ENCODE assay signal across 9 cellular contexts in genomic region chr22:24985824-24986214, GRCh38. TPM values are rescaled to one million over a fixed set of nuclear protein-coding genes. Genes with fewer than 3 reads are reported as not detected.
DNase-seq lines count a peak whose midpoint lies in the region; ATAC-seq and TF ChIP-seq lines count a peak whose summit lies in the region.
"Had no signal": no experiment of that assay in that cellular context is flagged by ENCODE, and none has a peak within 500 bp of the region (broad histone marks: within the 10 kb centered on the region; RNA-seq: fewer than 3 reads in every experiment).

No MANE protein-coding gene starts in this region.

- H3K27me3 ChIP-seq in right lobe of liver (no peaks in the 10 kb centered on the region), upper lobe of left lung (no peaks in the 10 kb centered on the region)

- peak overlapping the region; percentile 65 for H3K27ac Mint-ChIP-seq in activated CD8-positive, alpha-beta memory T cell treated with anti-CD3 and anti-CD28 coated beads, Interleukin-2, amount 10 ng/mL, durations not matched to agents 7 days and 5 days

- no peak overlapping the region for H3K4me3 Mint-ChIP-seq in activated CD8-positive, alpha-beta memory T cell treated with anti-CD3 and anti-CD28 coated beads, Interleukin-2, amount 10 ng/mL, durations not matched to agents 7 days and 5 days

- no peak overlapping the region for H3K27ac ChIP-seq in right lobe of liver
- H3K27ac ChIP-seq in upper lobe of left lung, result peak overlapping the region; percentile 79 to 85 (median 81)
- H3K27ac ChIP-seq: KMS-11 had no signal

- no peaks in the 10 kb centered on the region for H3K36me3 ChIP-seq in right lobe of liver
- no peaks in the 10 kb centered on the region for H3K36me3 ChIP-seq in upper lobe of left lung

- no peaks in the 10 kb centered on the region for H3K9me3 Mint-ChIP-seq in activated CD8-positive, alpha-beta memory T cell treated with anti-CD3 and anti-CD28 coated beads, Interleukin-2, amount 10 ng/mL, durations not matched to agents 7 days and 5 days (ENCODE audit: low read depth)

- peaks cover 4% of the 10 kb centered on the region for H3K36me3 Mint-ChIP-seq in activated CD8-positive, alpha-beta memory T cell treated with anti-CD3 and anti-CD28 coated beads, Interleukin-2, amount 10 ng/mL, durations not matched to agents 7 days and 5 days

- peaks cover 58% of the 10 kb centered on the region for H3K27me3 Mint-ChIP-seq in activated CD8-positive, alpha-beta memory T cell treated with anti-CD3 and anti-CD28 coated beads, Interleukin-2, amount 10 ng/mL, durations not matched to agents 7 days and 5 days

- CTCF ChIA-PET in activated CD8-positive, alpha-beta memory T cell treated with anti-CD3 and anti-CD28 coated beads, Interleukin-2, amount 10 ng/mL, durations not matched to agents 7 days and 5 days (lab: Charles Lee), result interaction anchor here (1.4 to 3.0 kb wide), 2 partner anchors 41 to 62 kb away, joined by 4 to 7 read pairs; no protein-coding TSS in a partner anchor

- peaks cover 38% of the 10 kb centered on the region for H3K4me1 Mint-ChIP-seq in activated CD8-positive, alpha-beta memory T cell treated with anti-CD3 and anti-CD28 coated beads, Interleukin-2, amount 10 ng/mL, durations not matched to agents 7 days and 5 days

- TF ChIP-seq EP300 in upper lobe of left lung (IDR thresholded peaks at IDR 0.05), result peak in 2 of 4 donors; percentile 78 to 87

- no peak for TF ChIP-seq CTCF in right lobe of liver (IDR thresholded peaks at IDR 0.05)
- no peak for TF ChIP-seq CTCF in upper lobe of left lung (IDR thresholded peaks at IDR 0.05)

- H3K4me1 ChIP-seq in right lobe of liver, result peaks cover 0 to 25% (median 9%) of the 10 kb centered on the region in 4 donors
- peaks cover 42 to 54% (median 48%) of the 10 kb centered on the region in 4 donors for H3K4me1 ChIP-seq in upper lobe of left lung

- TF ChIP-seq POLR2A in right lobe of liver (IDR thresholded peaks at IDR 0.05), result no peak
- TF ChIP-seq POLR2A in upper lobe of left lung (IDR thresholded peaks at IDR 0.05), result peak in 1 of 4 donors; percentile 23

- no peak for DNase-seq in activated CD8-positive, alpha-beta memory T cell treated with anti-CD3 and anti-CD28 coated beads, Interleukin-2, amount 10 ng/mL, durations not matched to agents 7 days and 5 days
- no peak for DNase-seq in activated CD8-positive, alpha-beta memory T cell treated with anti-CD3 and anti-CD28 coated beads, Interleukin-2, amount 50 U/mL, for 48 hours
- DNase-seq in dermis blood vessel endothelial cell (peak; percentile 99), right lobe of liver (peak in 1 of 3 donors; percentile 38), upper lobe of left lung (no peak), left colon (no peak), RPMI8226 (no peak)

- WGBS in right lobe of liver (ENCODE audit: insufficient coverage, low coverage, low lambda C conversion rate, missing lambda C conversion rate), result 56% methylated on average over 6 of the region's 9 CpGs
- 26 to 35% methylated on average over 9 of the region's 9 CpGs for WGBS in upper lobe of left lung, 2 donors

- intact Hi-C loops in right lobe of liver (cut with DNase I), result no loop called here
- intact Hi-C loops in left colon (cut with DNase I, micrococcal nuclease), result no loop called here

- no peaks in the 10 kb centered on the region for H3K9me3 ChIP-seq in right lobe of liver
- no peaks in the 10 kb centered on the region for H3K9me3 ChIP-seq in upper lobe of left lung

- peak; percentile 31 for ATAC-seq in activated CD8-positive, alpha-beta memory T cell treated with anti-CD3 and anti-CD28 coated beads, Interleukin-2, amount 10 ng/mL, durations not matched to agents 7 days and 5 days
- ATAC-seq in right lobe of liver (peak; percentile 55 to 78 (median 70)), upper lobe of left lung (ENCODE audit: low FRiP score in 2 of 2) (peak; percentile 39 to 60), left colon (no peak), GM21529 (IDR thresholded peaks at IDR 0.05; ENCODE audit: unreplicated experiment) (no peak)

- H3K4me3 ChIP-seq in right lobe of liver (no peak overlapping the region), upper lobe of left lung (no peak overlapping the region)

RNA-seq across cellular contexts. Expression of gene KIAA1671, which starts 33.3 kb away (rescaled TPM):
- 10 to 100 TPM; 11.4 to 20.1 TPM for total RNA-seq in activated CD8-positive, alpha-beta memory T cell treated with anti-CD3 and anti-CD28 coated beads, Interleukin-2, amount 10 ng/mL, durations not matched to agents 7 days and 5 days
- 41.9 and 57.7 TPM in 2 replicates for total RNA-seq in dermis blood vessel endothelial cell
- 10 to 100 TPM; 31.1 to 56.6 (median 39.2) TPM for total RNA-seq in right lobe of liver
- total RNA-seq in upper lobe of left lung, result 10 to 100 TPM; 30.9 to 57.7 (median 42.1) TPM
- 100 to 1,000 TPM; 100 to 106 TPM for total RNA-seq in left colon

RNA-seq across cellular contexts. Expression of gene LHFPL7, which starts 39.3 kb away (rescaled TPM):
- total RNA-seq in activated CD8-positive, alpha-beta memory T cell treated with anti-CD3 and anti-CD28 coated beads, Interleukin-2, amount 10 ng/mL, durations not matched to agents 7 days and 5 days, result not detected
- total RNA-seq in dermis blood vessel endothelial cell (not detected in 2 replicates), right lobe of liver (not detected), upper lobe of left lung (not detected), left colon (under 1 TPM in 1 of 2 donors, not detected in 1; 0.42 TPM)

Comparison
In these comparisons a context has a peak if more than half of its experiments do, and no peak if none do; other contexts are left out.
1. ATAC-seq: peak in activated CD8-positive, alpha-beta memory T cell treated with anti-CD3 and anti-CD28 coated beads, Interleukin-2, amount 10 ng/mL, durations not matched to agents 7 days and 5 days (single experiment), right lobe of liver (4 of 4) and upper lobe of left lung (2 of 2); none in left colon (single experiment) and GM21529 (single experiment).
2. H3K27ac ChIP-seq: peak in upper lobe of left lung (4 of 4); none in right lobe of liver (0 of 3).